8 cellular contexts compared by ENCODE assay signal in the genomic region with DNA sequence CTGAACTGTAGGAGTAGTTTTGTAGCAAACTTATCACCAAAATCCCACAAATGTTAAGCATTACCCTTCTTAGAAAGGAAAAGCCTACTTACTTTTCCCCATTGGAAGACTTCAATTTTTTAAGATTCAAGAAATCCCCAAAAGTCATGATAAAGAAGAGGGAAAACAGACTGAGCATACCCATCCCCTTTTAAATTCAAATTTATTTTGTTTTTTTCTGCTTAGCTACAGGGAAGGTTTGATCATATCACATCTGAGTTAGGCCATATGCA.
DNase-seq lines count a peak whose midpoint lies in the region; ATAC-seq, FAIRE-seq and TF ChIP-seq lines count a peak whose summit lies in the region.

No MANE protein-coding gene starts in this region.

- TF ChIP-seq CTCF in endothelial cell of umbilical vein (IDR thresholded peaks at IDR 0.05; ENCODE audit: extremely low read depth in 1 of 2, insufficient read depth in 1 of 2, low read depth in 1 of 2, low read length in 2 of 2) (no peak), prostate gland (IDR thresholded peaks at IDR 0.05) (no peak)

- H3K36me3 Mint-ChIP-seq in CD8-positive, alpha-beta memory T cell = no peaks in the 10 kb centered on the region

- peak overlapping the region in 3 of 8 donors; percentile 12 to 35 (median 15) for H3K27ac Mint-ChIP-seq in CD8-positive, alpha-beta memory T cell

- ATAC-seq in left lobe of liver (no peak), GM18517 (IDR thresholded peaks at IDR 0.05; ENCODE audit: unreplicated experiment) (no peak)

- H3K36me3 ChIP-seq in CD8-positive, alpha-beta memory T cell (ENCODE audit: insufficient read depth, low read length) = no peaks in the 10 kb centered on the region
- H3K36me3 ChIP-seq in SJCRH30 = no peaks in the 10 kb centered on the region
- no peaks in the 10 kb centered on the region for H3K36me3 ChIP-seq in endothelial cell of umbilical vein (ENCODE audit: control insufficient read depth in 2 of 2, extremely low read depth in 1 of 2, insufficient read depth in 2 of 2, low read length in 2 of 2)
- no peaks in the 10 kb centered on the region for H3K36me3 ChIP-seq in prostate gland

- POLR2A ChIA-PET in CD8-positive, alpha-beta memory T cell (lab: Charles Lee) = no interaction called here
- POLR2A ChIA-PET in endothelial cell of umbilical vein (lab: Charles Lee) = interaction anchor here (0.6 to 1.8 kb wide), 8 partner anchors 11 to 41 kb away, joined by 3 to 13 read pairs (median 5); no protein-coding TSS in a partner anchor

- H3K4me2 ChIP-seq in endothelial cell of umbilical vein (ENCODE audit: insufficient read depth, low read length) = peak overlapping the region; percentile 64

- dilution Hi-C loops in endothelial cell of umbilical vein (cut with MboI; ENCODE audit: extremely low pct_ligation_motif_present, low sequenced_read_pairs) = no loop called here

- H4K20me1 ChIP-seq in endothelial cell of umbilical vein (replicated peaks; ENCODE audit: control insufficient read depth, extremely low read depth, insufficient read depth, low read length) = no peaks in the 10 kb centered on the region

- peak overlapping the region; percentile 87 for H3K9ac ChIP-seq in endothelial cell of umbilical vein (replicated peaks; ENCODE audit: extremely low read depth, insufficient read depth, low read length)

- no peak overlapping the region for H2AFZ ChIP-seq in endothelial cell of umbilical vein (ENCODE audit: low read depth, low read length)

- H3K79me2 ChIP-seq in endothelial cell of umbilical vein (ENCODE audit: control insufficient read depth, insufficient read depth, low read length) = no peaks in the 10 kb centered on the region

- H3K9me3 Mint-ChIP-seq in CD8-positive, alpha-beta memory T cell = no peaks in the 10 kb centered on the region

- H3K9me3 ChIP-seq in CD8-positive, alpha-beta memory T cell (ENCODE audit: low read length) = no peaks in the 10 kb centered on the region
- H3K9me3 ChIP-seq in SJCRH30 (replicated peaks) (no peaks in the 10 kb centered on the region), endothelial cell of umbilical vein (replicated peaks; ENCODE audit: control insufficient read depth, insufficient read depth, low read length) (no peaks in the 10 kb centered on the region), prostate gland (no peaks in the 10 kb centered on the region)

- peaks cover 10 to 22% (median 13%) of the 10 kb centered on the region in 3 donors for H3K4me1 Mint-ChIP-seq in CD8-positive, alpha-beta memory T cell

- H3K27me3 Mint-ChIP-seq in CD8-positive, alpha-beta memory T cell = peaks cover 0 to under 1% of the 10 kb centered on the region in 2 donors

- peak overlapping the region; percentile 91 for H3K27ac ChIP-seq in CD8-positive, alpha-beta memory T cell (ENCODE audit: low read depth, low read length)
- H3K27ac ChIP-seq in SJCRH30 (peak overlapping the region; percentile 99), endothelial cell of umbilical vein (ENCODE audit: insufficient read depth, low read depth, low read length) (peak overlapping the region; percentile 89), prostate gland (peak overlapping the region; percentile 70 to 80)

- no peaks in the 10 kb centered on the region for H3K9me1 ChIP-seq in endothelial cell of umbilical vein (replicated peaks; ENCODE audit: control insufficient read depth, extremely low read depth, insufficient read depth, low read length)

- H3K27me3 ChIP-seq in CD8-positive, alpha-beta memory T cell (ENCODE audit: insufficient read depth, low read length, poor library complexity, severe bottlenecking) = no peaks in the 10 kb centered on the region
- no peaks in the 10 kb centered on the region for H3K27me3 ChIP-seq in SJCRH30
- no peaks in the 10 kb centered on the region for H3K27me3 ChIP-seq in endothelial cell of umbilical vein (ENCODE audit: control insufficient read depth in 2 of 2, insufficient read depth in 2 of 2, low read length in 2 of 2)
- no peaks in the 10 kb centered on the region for H3K27me3 ChIP-seq in prostate gland (replicated peaks; ENCODE audit: insufficient read depth)

- no peak overlapping the region for H3K4me3 ChIP-seq in CD8-positive, alpha-beta memory T cell (ENCODE audit: low read length)
- peak overlapping the region; percentile 46 for H3K4me3 ChIP-seq in SJCRH30
- H3K4me3 ChIP-seq in endothelial cell of umbilical vein (replicated peaks in 1 of 3; ENCODE audit: insufficient read depth in 1 of 3, low read depth in 1 of 3, low read length in 3 of 3) = peak overlapping the region in 1 of 3 experiments; percentile 21
- no peak overlapping the region for H3K4me3 ChIP-seq in prostate gland

- intact Hi-C loops in endothelial cell of umbilical vein (cut with micrococcal nuclease) = loop anchor here (1.0 to 2.0 kb wide), 6 partner anchors 21 to 520 kb away; partner anchors contain the start of gene TGIF1
- intact Hi-C loops in prostate gland (cut with DNase I) = loop anchor here (2.0 kb wide), 1 partner anchor 30 kb away; no protein-coding TSS in a partner anchor

- no peak for TF ChIP-seq POLR2A in endothelial cell of umbilical vein (IDR thresholded peaks at IDR 0.05; ENCODE audit: low read depth, low read length)
- TF ChIP-seq POLR2A in prostate gland (IDR thresholded peaks at IDR 0.05) = no peak

- no peak for FAIRE-seq in endothelial cell of umbilical vein (lab: Jason Lieb, UNC)

- CTCF ChIA-PET in CD8-positive, alpha-beta memory T cell (lab: Charles Lee) = interaction anchor here (0.6 kb wide), 1 partner anchor 28 kb away, joined by 3 read pairs; no protein-coding TSS in a partner anchor
- CTCF ChIA-PET in endothelial cell of umbilical vein (lab: Charles Lee) = interaction anchor here (0.7 to 2.2 kb wide), 11 partner anchors 9 to 170 kb away, joined by 3 to 26 read pairs (median 4); no protein-coding TSS in a partner anchor

- peaks cover 14% of the 10 kb centered on the region for H3K4me1 ChIP-seq in CD8-positive, alpha-beta memory T cell (ENCODE audit: insufficient read depth, low read length)
- H3K4me1 ChIP-seq in SJCRH30 = peaks cover 27% of the 10 kb centered on the region
- H3K4me1 ChIP-seq in endothelial cell of umbilical vein (ENCODE audit: control insufficient read depth, extremely low read depth, insufficient read depth, low read length) = peaks cover 31% of the 10 kb centered on the region
- peaks cover 5% of the 10 kb centered on the region for H3K4me1 ChIP-seq in prostate gland (replicated peaks)

- no peak for DNase-seq in CD8-positive, alpha-beta memory T cell
- DNase-seq in SJCRH30 (no peak), endothelial cell of umbilical vein (ENCODE audit: low read depth, low spot score) (no peak), prostate gland (ENCODE audit: low spot score) (no peak), left lobe of liver (ENCODE audit: low spot score) (no peak), NCI-H524 (lab: John Stamatoyannopoulos, UW) (no peak), NCI-H1417 treated with DMSO at 0.1 percent for 48 hours (lab: John Stamatoyannopoulos, UW) (no peak)

- BruUV-seq in endothelial cell of umbilical vein (replicated peaks; lab: Mats Ljungman, UMichigan) = TSS peak; percentile 94

- peak overlapping the region in 3 of 7 donors; percentile 2 to 28 (median 2) for H3K4me3 Mint-ChIP-seq in CD8-positive, alpha-beta memory T cell

TF ChIP-seq in endothelial cell of umbilical vein, 7 proteins besides CTCF, POLR2A, EP300 and RAD21:
- no peak for TF ChIP-seq EZH2 (IDR thresholded peaks at IDR 0.05; ENCODE audit: borderline replicate concordance, low read depth, low read length, severe bottlenecking)
- no peak for TF ChIP-seq MYC (IDR thresholded peaks at IDR 0.05; ENCODE audit: low read depth, low read length)
- TF ChIP-seq, protein P1, sequence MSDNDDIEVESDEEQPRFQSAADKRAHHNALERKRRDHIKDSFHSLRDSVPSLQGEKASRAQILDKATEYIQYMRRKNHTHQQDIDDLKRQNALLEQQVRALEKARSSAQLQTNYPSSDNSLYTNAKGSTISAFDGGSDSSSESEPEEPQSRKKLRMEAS (IDR thresholded peaks at IDR 0.05; ENCODE audit: insufficient read depth, insufficient read length) = no peak
